Comparison of ENCODE assay signal across 1 cellular context in genomic region chr6:2598867-2599266, GRCh38.
TF ChIP-seq lines count a peak whose summit lies in the region.

No MANE protein-coding gene starts in this region.

TF ChIP-seq in GM23338, 12 proteins besides CTCF, POLR2A, EP300 and RAD21 (continued from another document):
- TF ChIP-seq ZNF462 (CRISPR knock-in tag; IDR thresholded peaks at IDR 0.05) (no peak), EZH2phosphoT487 (IDR thresholded peaks at IDR 0.05; ENCODE audit: unreplicated experiment) (no peak), EZH2 (IDR thresholded peaks at IDR 0.05; ENCODE audit: low read depth, unreplicated experiment) (no peak)
TF ChIP-seq in GM23338: peak in this region for 0.
